ENCODE assay signal across 23 cellular contexts in genomic region chr2:132426033-132426432, GRCh38. TPM values are rescaled to one million over a fixed set of nuclear protein-coding genes. Genes with fewer than 3 reads are reported as not detected.
"Had no signal": no experiment of that assay in that cellular context is flagged by ENCODE, and none has a peak within 500 bp of the region (broad histone marks: within the 10 kb centered on the region; RNA-seq: fewer than 3 reads in every experiment).

No MANE protein-coding gene starts in this region.

- H3K36me3 ChIP-seq: heart left ventricle, lower lobe of right lung, pancreas, prostate gland, sigmoid colon, spleen, tibial nerve, upper lobe of left lung had no signal

- H3K36me3 Mint-ChIP-seq: naive thymus-derived CD8-positive, alpha-beta T cell; stimulated activated effector memory CD8-positive, alpha-beta T cell treated with anti-CD3 and anti-CD28 coated beads, Interleukin-12 subunit alpha, Interleukin-12 subunit beta, amount 100 ng/mL, for 72 hours had no signal

- H3K4me3 Mint-ChIP-seq: naive thymus-derived CD8-positive, alpha-beta T cell; nephron; neural crest cell; stimulated activated effector memory CD8-positive, alpha-beta T cell treated with anti-CD3 and anti-CD28 coated beads, Interleukin-12 subunit alpha, Interleukin-12 subunit beta, amount 100 ng/mL, for 72 hours; stimulated activated naive CD8-positive, alpha-beta T cell treated with anti-CD3 and anti-CD28 coated beads, Interleukin-15, Interleukin-2, amounts not matched to agents 100 ng/mL and 50 ng/mL, for 24 hours had no signal

- H3K27ac ChIP-seq: heart left ventricle, lower lobe of right lung, prostate gland, sigmoid colon, spleen, tibial nerve, upper lobe of left lung had no signal

- H3K9me3 ChIP-seq: heart left ventricle, lower lobe of right lung, pancreas, prostate gland, sigmoid colon, spleen, tibial nerve, upper lobe of left lung had no signal

- H3K4me1 Mint-ChIP-seq: naive thymus-derived CD8-positive, alpha-beta T cell; nephron; neural crest cell; stimulated activated effector memory CD8-positive, alpha-beta T cell treated with anti-CD3 and anti-CD28 coated beads, Interleukin-12 subunit alpha, Interleukin-12 subunit beta, amount 100 ng/mL, for 72 hours had no signal

- H3K4me1 ChIP-seq: heart left ventricle, lower lobe of right lung, prostate gland, spleen had no signal

- DNase-seq: heart left ventricle; islet precursor cell; left ventricle myocardium superior; lower lobe of right lung; mammary epithelial cell; mesenchymal stem cell; naive thymus-derived CD8-positive, alpha-beta T cell; nucleus accumbens; pancreas; retina; right cardiac atrium; sigmoid colon; small intestine; spleen; stimulated activated CD4-positive, alpha-beta T cell treated with anti-CD3 and anti-CD28 coated beads, Interleukin-4, amount 100 ng/mL, for 24 hours; stimulated activated naive CD4-positive, alpha-beta T cell; upper lobe of left lung had no signal

- FAIRE-seq: pancreas, small intestine had no signal

- H3K27ac Mint-ChIP-seq: naive thymus-derived CD8-positive, alpha-beta T cell; nephron; stimulated activated effector memory CD8-positive, alpha-beta T cell treated with anti-CD3 and anti-CD28 coated beads, Interleukin-12 subunit alpha, Interleukin-12 subunit beta, amount 100 ng/mL, for 72 hours had no signal

- H3K27me3 ChIP-seq: pancreas, sigmoid colon, spleen, tibial nerve, upper lobe of left lung had no signal

- H3K4me3 ChIP-seq: heart left ventricle, lower lobe of right lung, pancreas, prostate gland, sigmoid colon, spleen, tibial nerve, upper lobe of left lung had no signal

RNA-seq across cellular contexts. Expression of gene GPR39, which starts 9.4 kb away (rescaled TPM):
- total RNA-seq: heart left ventricle; left ventricle myocardium superior; naive thymus-derived CD8-positive, alpha-beta T cell; right cardiac atrium; spleen had no signal
- polyA plus RNA-seq: naive thymus-derived CD8-positive, alpha-beta T cell; right cardiac atrium had no signal
